24 cellular contexts compared by ENCODE assay signal in genomic region chr5:38518341-38518740, GRCh38. TPM values are rescaled to one million over a fixed set of nuclear protein-coding genes. Genes with fewer than 3 reads are reported as not detected.
A peak's percentile ranks its signal among the peaks of the same experiment; 100 is the strongest.
DNase-seq lines count a peak whose midpoint lies in the region; ATAC-seq, FAIRE-seq and TF ChIP-seq lines count a peak whose summit lies in the region.
"Had no signal": no experiment of that assay in that cellular context is flagged by ENCODE, and none has a peak within 500 bp of the region (broad histone marks: within the 10 kb centered on the region; RNA-seq: fewer than 3 reads in every experiment).

No MANE protein-coding gene starts in this region.

- no peak overlapping the region for H3K27ac Mint-ChIP-seq in activated CD4-positive, alpha-beta T cell treated with anti-CD3 and anti-CD28 coated beads for 36 hours
- H3K27ac Mint-ChIP-seq: CD4-positive, CD25-positive, alpha-beta regulatory T cell; CD8-positive, alpha-beta memory T cell; H9; IgD-negative memory B cell had no signal

- BruUV-seq in PC-9 (replicated peaks; lab: Mats Ljungman, UMichigan): no TSS peak

- intact Hi-C loops in PC-9 (cut with micrococcal nuclease; ENCODE audit: unreplicated experiment): no loop called here
- intact Hi-C loops in activated CD4-positive, alpha-beta T cell treated with anti-CD3 and anti-CD28 coated beads for 36 hours (cut with DNase I, micrococcal nuclease): no loop called here

- H3K36me3 Mint-ChIP-seq in activated CD4-positive, alpha-beta T cell treated with anti-CD3 and anti-CD28 coated beads for 36 hours (ENCODE audit: low read depth): no peaks in the 10 kb centered on the region
- H3K36me3 Mint-ChIP-seq: CD4-positive, CD25-positive, alpha-beta regulatory T cell; CD8-positive, alpha-beta memory T cell; IgD-negative memory B cell had no signal

- DNase-seq in H54 (ENCODE audit: insufficient read length, low spot score): no peak
- DNase-seq in M059J (ENCODE audit: low read depth): peak; percentile 15
- peak; percentile 18 to 26 for DNase-seq in fibroblast of lung (ENCODE audit: low read depth in 2 of 2)
- no peak for DNase-seq in NCI-H1417 (lab: John Stamatoyannopoulos, UW)
- DNase-seq in PC-9: no peak
- no peak for DNase-seq in MM.1S
- no peak for DNase-seq in activated CD4-positive, alpha-beta T cell treated with anti-CD3 and anti-CD28 coated beads for 36 hours
- DNase-seq: ACHN; BE2C; C1 segment of cervical spinal cord; CD4-positive, CD25-positive, alpha-beta regulatory T cell; CD8-positive, alpha-beta memory T cell; COR-L47; DMS 273 treated with DMSO at 0.1 percent for 48 hours; DMS53; DND-41; GF-D8; GOT3; H9; Karpas-422; KBM-7 had no signal

- H3K27me3 Mint-ChIP-seq in activated CD4-positive, alpha-beta T cell treated with anti-CD3 and anti-CD28 coated beads for 36 hours: peaks cover 15% of the 10 kb centered on the region

- H3K27ac ChIP-seq in fibroblast of lung (ENCODE audit: insufficient read depth, low read length) (no peak overlapping the region), PC-9 (no peak overlapping the region), MM.1S (ENCODE audit: low read length) (no peak overlapping the region)
- H3K27ac ChIP-seq: HL-60 had no signal

- no peak for TF ChIP-seq POLR2A in H54 (IDR thresholded peaks at IDR 0.05; ENCODE audit: low read depth, low read length)

- POLR2A ChIA-PET in PC-9 (lab: Charles Lee; ENCODE audit: unreplicated experiment): interaction anchor here (0.5 kb wide), 1 partner anchor 9 kb away, joined by 4 read pairs; no protein-coding TSS in a partner anchor
- POLR2A ChIA-PET in activated CD4-positive, alpha-beta T cell treated with anti-CD3 and anti-CD28 coated beads for 36 hours (lab: Charles Lee): no interaction called here

- H3K79me2 ChIP-seq in fibroblast of lung (ENCODE audit: control insufficient read depth, insufficient read depth, low read length): no peaks in the 10 kb centered on the region
- H3K79me2 ChIP-seq in PC-9 (ENCODE audit: low read depth): no peaks in the 10 kb centered on the region
- H3K79me2 ChIP-seq in MM.1S (ENCODE audit: low read length): no peaks in the 10 kb centered on the region

- H3K36me3 ChIP-seq in fibroblast of lung (ENCODE audit: control insufficient read depth, insufficient read depth, low read length) (peaks cover 11% of the 10 kb centered on the region), PC-9 (ENCODE audit: low read depth) (no peaks in the 10 kb centered on the region), MM.1S (replicated peaks; ENCODE audit: insufficient read depth, low read length) (no peaks in the 10 kb centered on the region)

- H3K9me3 ChIP-seq in fibroblast of lung (ENCODE audit: control insufficient read depth, insufficient read depth, low read depth, low read length): no peaks in the 10 kb centered on the region
- H3K9me3 ChIP-seq in PC-9 (ENCODE audit: insufficient read depth, low read depth): no peaks in the 10 kb centered on the region; the same call in 1 of the 2 replicates
- H3K9me3 ChIP-seq in MM.1S (replicated peaks; ENCODE audit: insufficient read depth, low read length): no peaks in the 10 kb centered on the region
- H3K9me3 ChIP-seq: BE2C had no signal

- H2AFZ ChIP-seq in fibroblast of lung (ENCODE audit: low read length): no peak overlapping the region
- H2AFZ ChIP-seq in PC-9: no peak overlapping the region
- H2AFZ ChIP-seq in MM.1S (ENCODE audit: low read length): no peak overlapping the region

- H3K4me1 ChIP-seq in fibroblast of lung (ENCODE audit: control insufficient read depth, extremely low read depth, insufficient read depth, low read length): no peaks in the 10 kb centered on the region
- no peaks in the 10 kb centered on the region for H3K4me1 ChIP-seq in PC-9 (replicated peaks; ENCODE audit: insufficient read depth)
- H3K4me1 ChIP-seq in MM.1S (ENCODE audit: low read length): no peaks in the 10 kb centered on the region

- H3K9ac ChIP-seq in fibroblast of lung (ENCODE audit: insufficient read depth, low read length) (no peak overlapping the region), MM.1S (ENCODE audit: low read length) (no peak overlapping the region)

- H3K9me3 Mint-ChIP-seq in activated CD4-positive, alpha-beta T cell treated with anti-CD3 and anti-CD28 coated beads for 36 hours (ENCODE audit: low read depth): peaks cover 2% of the 10 kb centered on the region
- H3K9me3 Mint-ChIP-seq: CD8-positive, alpha-beta memory T cell had no signal

- H3K4me1 Mint-ChIP-seq in activated CD4-positive, alpha-beta T cell treated with anti-CD3 and anti-CD28 coated beads for 36 hours: no peaks in the 10 kb centered on the region
- H3K4me1 Mint-ChIP-seq: CD4-positive, CD25-positive, alpha-beta regulatory T cell; CD8-positive, alpha-beta memory T cell; IgD-negative memory B cell had no signal

- TF ChIP-seq CTCF in fibroblast of lung (conservative IDR thresholded peaks at IDR 0.05 in 1 of 2, IDR thresholded peaks at IDR 0.05 in 1 of 2; ENCODE audit: low read depth in 1 of 2, low read length in 2 of 2) (no peak), PC-9 (conservative IDR thresholded peaks at IDR 0.05) (no peak), MM.1S (IDR thresholded peaks at IDR 0.05; ENCODE audit: low read length) (no peak)

- CTCF ChIA-PET in PC-9 (lab: Charles Lee): interaction anchor here (0.6 kb wide), 1 partner anchor 231 kb away, joined by 4 read pairs; no protein-coding TSS in a partner anchor
- CTCF ChIA-PET in activated CD4-positive, alpha-beta T cell treated with anti-CD3 and anti-CD28 coated beads for 36 hours (lab: Charles Lee): no interaction called here

- ATAC-seq in activated CD4-positive, alpha-beta T cell treated with anti-CD3 and anti-CD28 coated beads for 36 hours: no peak

- peak; percentile 69 for FAIRE-seq in H54 (lab: Jason Lieb, UNC)
- FAIRE-seq: A204.1 had no signal

- no peak overlapping the region for H3K4me3 Mint-ChIP-seq in activated CD4-positive, alpha-beta T cell treated with anti-CD3 and anti-CD28 coated beads for 36 hours
- H3K4me3 Mint-ChIP-seq: CD4-positive, CD25-positive, alpha-beta regulatory T cell; CD8-positive, alpha-beta memory T cell; H9; IgD-negative memory B cell had no signal

- H3F3A ChIP-seq in PC-9 (ENCODE audit: insufficient read depth, low read depth) (no peaks in the 10 kb centered on the region), MM.1S (ENCODE audit: insufficient read depth, low read length) (no peaks in the 10 kb centered on the region)

- H3K9me2 ChIP-seq in PC-9 (ENCODE audit: insufficient read depth) (no peaks in the 10 kb centered on the region), MM.1S (replicated peaks; ENCODE audit: insufficient read depth, low read length) (no peaks in the 10 kb centered on the region)

- no peak overlapping the region for H3K4me3 ChIP-seq in fibroblast of lung (replicated peaks in 1 of 4; ENCODE audit: control extremely low read depth in 1 of 4, insufficient read depth in 1 of 4, low read depth in 3 of 4, low read length in 4 of 4)
- H3K4me3 ChIP-seq in PC-9: no peak overlapping the region
- no peak overlapping the region for H3K4me3 ChIP-seq in MM.1S (ENCODE audit: low read length)

- no peaks in the 10 kb centered on the region for H3K27me3 ChIP-seq in fibroblast of lung (ENCODE audit: control insufficient read depth, insufficient read depth, low read length)
- H3K27me3 ChIP-seq in PC-9 (ENCODE audit: insufficient read depth, low read depth): no peaks in the 10 kb centered on the region
- H3K27me3 ChIP-seq in MM.1S (replicated peaks; ENCODE audit: insufficient read depth, low read length): no peaks in the 10 kb centered on the region
- H3K27me3 ChIP-seq: BE2C had no signal

- H4K20me1 ChIP-seq in fibroblast of lung (ENCODE audit: control insufficient read depth, extremely low read depth, insufficient read depth, low read length) (no peaks in the 10 kb centered on the region), PC-9 (ENCODE audit: insufficient read depth) (no peaks in the 10 kb centered on the region), MM.1S (ENCODE audit: insufficient read depth, low read length) (no peaks in the 10 kb centered on the region)

- H3K4me2 ChIP-seq in fibroblast of lung (ENCODE audit: extremely low read depth, insufficient read depth, low read length) (no peak overlapping the region), PC-9 (no peak overlapping the region), MM.1S (ENCODE audit: low read depth, low read length) (no peak overlapping the region)

RNA-seq across cellular contexts. Expression of gene LIFR, which starts 38.1 kb away (rescaled TPM):
- total RNA-seq in M059J (2014; rRNA removed; shearing (Covaris generic)): 8.9 and 10.8 TPM in 2 replicates
- 65.1 and 84.5 TPM in 2 replicates for total RNA-seq in fibroblast of lung
- polyA plus RNA-seq in fibroblast of lung: 35.7 and 43.6 TPM in 2 replicates
- 19.8 and 26.6 TPM in 2 replicates for polyA plus RNA-seq in fibroblast of lung (2012)
- polyA minus RNA-seq in fibroblast of lung (ENCODE audit: low replicate concordance): 15.3 and 21.3 TPM in 2 replicates
- 22.0 and 28.6 TPM in 2 replicates for total RNA-seq in PC-9 (2021)
- total RNA-seq in activated CD4-positive, alpha-beta T cell treated with anti-CD3 and anti-CD28 coated beads for 36 hours: under 1 TPM; 0.09 to 0.14 TPM
- total RNA-seq: CD4-positive, CD25-positive, alpha-beta regulatory T cell; CD8-positive, alpha-beta memory T cell had no signal
- polyA plus RNA-seq: CD4-positive, CD25-positive, alpha-beta regulatory T cell; CD8-positive, alpha-beta memory T cell; IgD-negative memory B cell had no signal

Comparison
In these comparisons a context has a peak if more than half of its experiments do, and no peak if none do; other contexts are left out.
1. DNase-seq: peak in M059J (single experiment) and fibroblast of lung (2 of 2); none in H54 (single experiment), NCI-H1417 (0 of 3), PC-9 (0 of 2), MM.1S (single experiment) and activated CD4-positive, alpha-beta T cell treated with anti-CD3 and anti-CD28 coated beads for 36 hours (single experiment).